In the genomic region with DNA sequence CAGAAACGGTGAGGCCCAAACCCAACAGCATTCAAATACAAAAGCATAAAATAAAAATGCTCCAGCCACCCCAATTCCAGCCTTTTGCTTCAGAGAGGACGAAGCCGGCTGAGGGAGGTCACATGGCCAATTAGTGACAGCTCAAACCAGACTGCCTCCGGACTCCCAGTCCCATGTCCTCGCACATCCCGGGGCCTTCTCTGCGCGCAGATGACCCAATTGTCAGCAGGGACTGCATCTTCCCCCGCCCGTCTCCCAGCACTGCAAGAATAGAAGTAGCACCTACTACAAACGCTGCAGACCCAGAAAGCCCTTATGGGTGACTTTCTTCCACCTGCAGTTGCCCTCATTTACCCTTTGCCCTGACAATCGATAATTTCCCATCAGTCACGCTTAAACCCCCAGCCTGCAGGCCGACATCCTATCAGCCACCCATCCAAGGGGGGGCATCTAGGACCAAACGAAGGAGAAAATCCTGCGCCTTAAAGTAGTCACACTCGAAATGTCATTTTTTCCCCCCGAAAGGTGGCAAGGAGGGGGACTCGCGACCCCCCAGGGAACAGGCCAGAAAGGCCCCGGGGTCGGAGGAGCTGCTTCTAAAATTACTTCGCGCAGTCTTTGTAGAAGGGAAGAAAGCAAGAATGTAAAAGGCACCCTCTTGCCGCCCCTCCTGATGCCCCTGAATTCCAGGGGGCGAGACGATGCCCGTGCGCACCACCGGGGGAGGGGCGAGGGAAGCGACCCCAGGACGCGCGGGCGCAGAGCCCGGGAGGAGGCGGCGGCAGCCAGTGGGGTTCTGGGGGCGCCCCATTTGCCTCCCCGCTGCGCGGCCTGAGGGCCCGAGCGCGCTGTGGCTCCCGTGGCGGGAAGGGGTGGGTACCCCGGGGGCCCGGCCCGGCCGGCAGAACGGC, we compare ENCODE assay signal across 1 cellular context.
TF ChIP-seq lines count a peak whose summit lies in the region.

No MANE protein-coding gene starts in this region.

TF ChIP-seq in HepG2, 621 proteins besides CTCF, POLR2A, EP300 and RAD21 (continued from another document and continues in another):
- TF ChIP-seq, protein P1, sequence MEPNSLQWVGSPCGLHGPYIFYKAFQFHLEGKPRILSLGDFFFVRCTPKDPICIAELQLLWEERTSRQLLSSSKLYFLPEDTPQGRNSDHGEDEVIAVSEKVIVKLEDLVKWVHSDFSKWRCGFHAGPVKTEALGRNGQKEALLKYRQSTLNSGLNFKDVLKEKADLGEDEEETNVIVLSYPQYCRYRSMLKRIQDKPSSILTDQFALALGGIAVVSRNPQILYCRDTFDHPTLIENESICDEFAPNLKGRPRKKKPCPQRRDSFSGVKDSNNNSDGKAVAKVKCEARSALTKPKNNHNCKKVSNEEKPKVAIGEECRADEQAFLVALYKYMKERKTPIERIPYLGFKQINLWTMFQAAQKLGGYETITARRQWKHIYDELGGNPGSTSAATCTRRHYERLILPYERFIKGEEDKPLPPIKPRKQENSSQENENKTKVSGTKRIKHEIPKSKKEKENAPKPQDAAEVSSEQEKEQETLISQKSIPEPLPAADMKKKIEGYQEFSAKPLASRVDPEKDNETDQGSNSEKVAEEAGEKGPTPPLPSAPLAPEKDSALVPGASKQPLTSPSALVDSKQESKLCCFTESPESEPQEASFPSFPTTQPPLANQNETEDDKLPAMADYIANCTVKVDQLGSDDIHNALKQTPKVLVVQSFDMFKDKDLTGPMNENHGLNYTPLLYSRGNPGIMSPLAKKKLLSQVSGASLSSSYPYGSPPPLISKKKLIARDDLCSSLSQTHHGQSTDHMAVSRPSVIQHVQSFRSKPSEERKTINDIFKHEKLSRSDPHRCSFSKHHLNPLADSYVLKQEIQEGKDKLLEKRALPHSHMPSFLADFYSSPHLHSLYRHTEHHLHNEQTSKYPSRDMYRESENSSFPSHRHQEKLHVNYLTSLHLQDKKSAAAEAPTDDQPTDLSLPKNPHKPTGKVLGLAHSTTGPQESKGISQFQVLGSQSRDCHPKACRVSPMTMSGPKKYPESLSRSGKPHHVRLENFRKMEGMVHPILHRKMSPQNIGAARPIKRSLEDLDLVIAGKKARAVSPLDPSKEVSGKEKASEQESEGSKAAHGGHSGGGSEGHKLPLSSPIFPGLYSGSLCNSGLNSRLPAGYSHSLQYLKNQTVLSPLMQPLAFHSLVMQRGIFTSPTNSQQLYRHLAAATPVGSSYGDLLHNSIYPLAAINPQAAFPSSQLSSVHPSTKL (CRISPR knock-in tag; IDR thresholded peaks at IDR 0.05) = peak; percentile 54
- TF ChIP-seq ZNF777 (CRISPR knock-in tag; IDR thresholded peaks at IDR 0.05) = no peak; the same call in 1 of the 2 replicates
- TF ChIP-seq ATF7 (IDR thresholded peaks at IDR 0.05) = no peak
- 0 out of 2 replicates have a peak, but pooled peaks have one; percentile 60 for TF ChIP-seq ATF7 (CRISPR knock-in tag; IDR thresholded peaks at IDR 0.05)
- peak; percentile 90 for TF ChIP-seq ZNF782 (CRISPR knock-in tag; IDR thresholded peaks at IDR 0.05; ENCODE audit: borderline replicate concordance)
- TF ChIP-seq FOXA1 (IDR thresholded peaks at IDR 0.05) = no peak
- no peak for TF ChIP-seq FOXA1 (CRISPR knock-in tag; IDR thresholded peaks at IDR 0.05)
- TF ChIP-seq SETDB1 (CRISPR knock-in tag; IDR thresholded peaks at IDR 0.05; ENCODE audit: borderline replicate concordance) = no peak
- TF ChIP-seq, protein P2, sequence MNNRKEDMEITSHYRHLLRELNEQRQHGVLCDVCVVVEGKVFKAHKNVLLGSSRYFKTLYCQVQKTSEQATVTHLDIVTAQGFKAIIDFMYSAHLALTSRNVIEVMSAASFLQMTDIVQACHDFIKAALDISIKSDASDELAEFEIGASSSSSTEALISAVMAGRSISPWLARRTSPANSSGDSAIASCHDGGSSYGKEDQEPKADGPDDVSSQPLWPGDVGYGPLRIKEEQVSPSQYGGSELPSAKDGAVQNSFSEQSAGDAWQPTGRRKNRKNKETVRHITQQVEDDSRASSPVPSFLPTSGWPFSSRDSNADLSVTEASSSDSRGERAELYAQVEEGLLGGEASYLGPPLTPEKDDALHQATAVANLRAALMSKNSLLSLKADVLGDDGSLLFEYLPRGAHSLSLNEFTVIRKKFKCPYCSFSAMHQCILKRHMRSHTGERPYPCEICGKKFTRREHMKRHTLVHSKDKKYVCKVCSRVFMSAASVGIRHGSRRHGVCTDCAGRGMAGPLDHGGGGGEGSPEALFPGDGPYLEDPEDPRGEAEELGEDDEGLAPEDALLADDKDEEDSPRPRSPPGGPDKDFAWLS (CRISPR knock-in tag; IDR thresholded peaks at IDR 0.05; ENCODE audit: borderline replicate concordance) = no peak
- TF ChIP-seq ZNF354B (CRISPR knock-in tag; IDR thresholded peaks at IDR 0.05) = 0 out of 2 replicates have a peak, but pooled peaks have one; percentile 50
- TF ChIP-seq JUNB (CRISPR knock-in tag; IDR thresholded peaks at IDR 0.05; ENCODE audit: borderline replicate concordance) = no peak
- peak; percentile 77; the same call in 1 of the 2 replicates for TF ChIP-seq NRL (CRISPR knock-in tag; IDR thresholded peaks at IDR 0.05; ENCODE audit: borderline replicate concordance)
- TF ChIP-seq TARDBP (CRISPR knock-in tag; IDR thresholded peaks at IDR 0.05) = peak; percentile 73
- TF ChIP-seq SOX13 (IDR thresholded peaks at IDR 0.05) = no peak
- TF ChIP-seq SOX13 (CRISPR knock-in tag; conservative IDR thresholded peaks at IDR 0.05 in 1 of 2, IDR thresholded peaks at IDR 0.05 in 1 of 2) = peak in 1 of 2 experiments; percentile 22; a peak in 2 of 4 replicates
- peak; percentile 25 for TF ChIP-seq TEAD3 (CRISPR knock-in tag; optimal IDR thresholded peaks at IDR 0.05; ENCODE audit: borderline replicate concordance)
- no peak for TF ChIP-seq HHEX (CRISPR knock-in tag; IDR thresholded peaks at IDR 0.05)
- TF ChIP-seq TP53 (CRISPR knock-in tag; conservative IDR thresholded peaks at IDR 0.05) = no peak
- no peak for TF ChIP-seq ZFP41 (CRISPR knock-in tag; IDR thresholded peaks at IDR 0.05; ENCODE audit: borderline replicate concordance)
- TF ChIP-seq ELF3 (CRISPR knock-in tag; IDR thresholded peaks at IDR 0.05) = no peak
- TF ChIP-seq RBM22 (optimal IDR thresholded peaks at IDR 0.05; ENCODE audit: low read length) = no peak
- TF ChIP-seq BCL6 (CRISPR knock-in tag; IDR thresholded peaks at IDR 0.05) = peak; percentile 64
- TF ChIP-seq, protein P3, sequence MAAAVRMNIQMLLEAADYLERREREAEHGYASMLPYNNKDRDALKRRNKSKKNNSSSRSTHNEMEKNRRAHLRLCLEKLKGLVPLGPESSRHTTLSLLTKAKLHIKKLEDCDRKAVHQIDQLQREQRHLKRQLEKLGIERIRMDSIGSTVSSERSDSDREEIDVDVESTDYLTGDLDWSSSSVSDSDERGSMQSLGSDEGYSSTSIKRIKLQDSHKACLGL (CRISPR knock-in tag; IDR thresholded peaks at IDR 0.05) = no peak; the same call in 1 of the 2 replicates
- TF ChIP-seq GATAD2A (CRISPR knock-in tag; IDR thresholded peaks at IDR 0.05) = peak; percentile 92
- peak in 1 of 2 experiments; percentile 83; a peak in 2 of 4 replicates for TF ChIP-seq KLF16 (CRISPR knock-in tag; IDR thresholded peaks at IDR 0.05)
- TF ChIP-seq ZNF605 (CRISPR knock-in tag; IDR thresholded peaks at IDR 0.05) = no peak
- TF ChIP-seq, protein P4, sequence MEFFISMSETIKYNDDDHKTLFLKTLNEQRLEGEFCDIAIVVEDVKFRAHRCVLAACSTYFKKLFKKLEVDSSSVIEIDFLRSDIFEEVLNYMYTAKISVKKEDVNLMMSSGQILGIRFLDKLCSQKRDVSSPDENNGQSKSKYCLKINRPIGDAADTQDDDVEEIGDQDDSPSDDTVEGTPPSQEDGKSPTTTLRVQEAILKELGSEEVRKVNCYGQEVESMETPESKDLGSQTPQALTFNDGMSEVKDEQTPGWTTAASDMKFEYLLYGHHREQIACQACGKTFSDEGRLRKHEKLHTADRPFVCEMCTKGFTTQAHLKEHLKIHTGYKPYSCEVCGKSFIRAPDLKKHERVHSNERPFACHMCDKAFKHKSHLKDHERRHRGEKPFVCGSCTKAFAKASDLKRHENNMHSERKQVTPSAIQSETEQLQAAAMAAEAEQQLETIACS (CRISPR knock-in tag; IDR thresholded peaks at IDR 0.05) = peak; percentile 40; the same call in 1 of the 2 replicates
- no peak for TF ChIP-seq ZNF34 (CRISPR knock-in tag; IDR thresholded peaks at IDR 0.05; ENCODE audit: borderline replicate concordance)
- TF ChIP-seq KAT2B (IDR thresholded peaks at IDR 0.05; ENCODE audit: borderline replicate concordance, low read depth, low read length) = peak; percentile 62
- no peak for TF ChIP-seq KLF9 (CRISPR knock-in tag; IDR thresholded peaks at IDR 0.05; ENCODE audit: low read depth)
- TF ChIP-seq, protein P5, sequence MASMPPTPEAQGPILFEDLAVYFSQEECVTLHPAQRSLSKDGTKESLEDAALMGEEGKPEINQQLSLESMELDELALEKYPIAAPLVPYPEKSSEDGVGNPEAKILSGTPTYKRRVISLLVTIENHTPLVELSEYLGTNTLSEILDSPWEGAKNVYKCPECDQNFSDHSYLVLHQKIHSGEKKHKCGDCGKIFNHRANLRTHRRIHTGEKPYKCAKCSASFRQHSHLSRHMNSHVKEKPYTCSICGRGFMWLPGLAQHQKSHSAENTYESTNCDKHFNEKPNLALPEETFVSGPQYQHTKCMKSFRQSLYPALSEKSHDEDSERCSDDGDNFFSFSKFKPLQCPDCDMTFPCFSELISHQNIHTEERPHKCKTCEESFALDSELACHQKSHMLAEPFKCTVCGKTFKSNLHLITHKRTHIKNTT (CRISPR knock-in tag; IDR thresholded peaks at IDR 0.05) = no peak
- TF ChIP-seq AGO1 (IDR thresholded peaks at IDR 0.05; ENCODE audit: low read depth, low read length, poor library complexity, severe bottlenecking) = no peak
- no peak for TF ChIP-seq SRSF4 (IDR thresholded peaks at IDR 0.05; ENCODE audit: low read depth, low read length, poor library complexity, severe bottlenecking)
- TF ChIP-seq ZNF264 (CRISPR knock-in tag; IDR thresholded peaks at IDR 0.05) = no peak
- peak; percentile 33; the same call in 1 of the 2 replicates for TF ChIP-seq BRD4 (CRISPR knock-in tag; IDR thresholded peaks at IDR 0.05)
- no peak for TF ChIP-seq CBFB (CRISPR knock-in tag; IDR thresholded peaks at IDR 0.05)
- TF ChIP-seq, protein P6, sequence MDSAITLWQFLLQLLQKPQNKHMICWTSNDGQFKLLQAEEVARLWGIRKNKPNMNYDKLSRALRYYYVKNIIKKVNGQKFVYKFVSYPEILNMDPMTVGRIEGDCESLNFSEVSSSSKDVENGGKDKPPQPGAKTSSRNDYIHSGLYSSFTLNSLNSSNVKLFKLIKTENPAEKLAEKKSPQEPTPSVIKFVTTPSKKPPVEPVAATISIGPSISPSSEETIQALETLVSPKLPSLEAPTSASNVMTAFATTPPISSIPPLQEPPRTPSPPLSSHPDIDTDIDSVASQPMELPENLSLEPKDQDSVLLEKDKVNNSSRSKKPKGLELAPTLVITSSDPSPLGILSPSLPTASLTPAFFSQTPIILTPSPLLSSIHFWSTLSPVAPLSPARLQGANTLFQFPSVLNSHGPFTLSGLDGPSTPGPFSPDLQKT (CRISPR knock-in tag; IDR thresholded peaks at IDR 0.05; ENCODE audit: borderline replicate concordance) = no peak
- TF ChIP-seq, protein P7, sequence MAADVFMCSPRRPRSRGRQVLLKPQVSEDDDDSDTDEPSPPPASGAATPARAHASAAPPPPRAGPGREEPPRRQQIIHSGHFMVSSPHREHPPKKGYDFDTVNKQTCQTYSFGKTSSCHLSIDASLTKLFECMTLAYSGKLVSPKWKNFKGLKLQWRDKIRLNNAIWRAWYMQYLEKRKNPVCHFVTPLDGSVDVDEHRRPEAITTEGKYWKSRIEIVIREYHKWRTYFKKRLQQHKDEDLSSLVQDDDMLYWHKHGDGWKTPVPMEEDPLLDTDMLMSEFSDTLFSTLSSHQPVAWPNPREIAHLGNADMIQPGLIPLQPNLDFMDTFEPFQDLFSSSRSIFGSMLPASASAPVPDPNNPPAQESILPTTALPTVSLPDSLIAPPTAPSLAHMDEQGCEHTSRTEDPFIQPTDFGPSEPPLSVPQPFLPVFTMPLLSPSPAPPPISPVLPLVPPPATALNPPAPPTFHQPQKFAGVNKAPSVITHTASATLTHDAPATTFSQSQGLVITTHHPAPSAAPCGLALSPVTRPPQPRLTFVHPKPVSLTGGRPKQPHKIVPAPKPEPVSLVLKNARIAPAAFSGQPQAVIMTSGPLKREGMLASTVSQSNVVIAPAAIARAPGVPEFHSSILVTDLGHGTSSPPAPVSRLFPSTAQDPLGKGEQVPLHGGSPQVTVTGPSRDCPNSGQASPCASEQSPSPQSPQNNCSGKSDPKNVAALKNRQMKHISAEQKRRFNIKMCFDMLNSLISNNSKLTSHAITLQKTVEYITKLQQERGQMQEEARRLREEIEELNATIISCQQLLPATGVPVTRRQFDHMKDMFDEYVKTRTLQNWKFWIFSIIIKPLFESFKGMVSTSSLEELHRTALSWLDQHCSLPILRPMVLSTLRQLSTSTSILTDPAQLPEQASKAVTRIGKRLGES (CRISPR knock-in tag; IDR thresholded peaks at IDR 0.05; ENCODE audit: borderline replicate concordance) = 0 out of 2 replicates have a peak, but pooled peaks have one; percentile 20
- TF ChIP-seq, protein P8, sequence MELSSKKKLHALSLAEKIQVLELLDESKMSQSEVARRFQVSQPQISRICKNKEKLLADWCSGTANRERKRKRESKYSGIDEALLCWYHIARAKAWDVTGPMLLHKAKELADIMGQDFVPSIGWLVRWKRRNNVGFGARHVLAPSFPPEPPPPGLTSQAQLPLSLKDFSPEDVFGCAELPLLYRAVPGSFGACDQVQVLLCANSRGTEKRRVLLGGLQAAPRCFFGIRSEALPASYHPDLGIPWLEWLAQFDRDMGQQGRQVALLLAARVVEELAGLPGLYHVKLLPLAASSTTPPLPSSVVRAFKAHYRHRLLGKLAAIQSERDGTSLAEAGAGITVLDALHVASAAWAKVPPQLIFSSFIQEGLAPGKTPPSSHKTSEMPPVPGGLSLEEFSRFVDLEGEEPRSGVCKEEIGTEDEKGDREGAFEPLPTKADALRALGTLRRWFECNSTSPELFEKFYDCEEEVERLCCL (CRISPR knock-in tag; IDR thresholded peaks at IDR 0.05; ENCODE audit: borderline replicate concordance) = no peak
- TF ChIP-seq, protein P9, sequence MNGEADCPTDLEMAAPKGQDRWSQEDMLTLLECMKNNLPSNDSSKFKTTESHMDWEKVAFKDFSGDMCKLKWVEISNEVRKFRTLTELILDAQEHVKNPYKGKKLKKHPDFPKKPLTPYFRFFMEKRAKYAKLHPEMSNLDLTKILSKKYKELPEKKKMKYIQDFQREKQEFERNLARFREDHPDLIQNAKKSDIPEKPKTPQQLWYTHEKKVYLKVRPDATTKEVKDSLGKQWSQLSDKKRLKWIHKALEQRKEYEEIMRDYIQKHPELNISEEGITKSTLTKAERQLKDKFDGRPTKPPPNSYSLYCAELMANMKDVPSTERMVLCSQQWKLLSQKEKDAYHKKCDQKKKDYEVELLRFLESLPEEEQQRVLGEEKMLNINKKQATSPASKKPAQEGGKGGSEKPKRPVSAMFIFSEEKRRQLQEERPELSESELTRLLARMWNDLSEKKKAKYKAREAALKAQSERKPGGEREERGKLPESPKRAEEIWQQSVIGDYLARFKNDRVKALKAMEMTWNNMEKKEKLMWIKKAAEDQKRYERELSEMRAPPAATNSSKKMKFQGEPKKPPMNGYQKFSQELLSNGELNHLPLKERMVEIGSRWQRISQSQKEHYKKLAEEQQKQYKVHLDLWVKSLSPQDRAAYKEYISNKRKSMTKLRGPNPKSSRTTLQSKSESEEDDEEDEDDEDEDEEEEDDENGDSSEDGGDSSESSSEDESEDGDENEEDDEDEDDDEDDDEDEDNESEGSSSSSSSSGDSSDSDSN (CRISPR knock-in tag; IDR thresholded peaks at IDR 0.05) = 0 out of 2 replicates have a peak, but pooled peaks have one; percentile 64
- TF ChIP-seq SMAD3 (CRISPR knock-in tag; IDR thresholded peaks at IDR 0.05) = peak; percentile 55; the same call in 1 of the 2 replicates
- 0 out of 2 replicates have a peak, but pooled peaks have one; percentile 60 for TF ChIP-seq ZSCAN29 (CRISPR knock-in tag; conservative IDR thresholded peaks at IDR 0.05)
- no peak for TF ChIP-seq YY1 (IDR thresholded peaks at IDR 0.05; ENCODE audit: insufficient read depth, insufficient replicate concordance, low read depth, low read length)
- TF ChIP-seq KDM5B (CRISPR knock-in tag; IDR thresholded peaks at IDR 0.05; ENCODE audit: borderline replicate concordance) = peak; percentile 74; the same call in 1 of the 2 replicates
